ENCODE assay signal across 19 cellular contexts in the genomic region with DNA sequence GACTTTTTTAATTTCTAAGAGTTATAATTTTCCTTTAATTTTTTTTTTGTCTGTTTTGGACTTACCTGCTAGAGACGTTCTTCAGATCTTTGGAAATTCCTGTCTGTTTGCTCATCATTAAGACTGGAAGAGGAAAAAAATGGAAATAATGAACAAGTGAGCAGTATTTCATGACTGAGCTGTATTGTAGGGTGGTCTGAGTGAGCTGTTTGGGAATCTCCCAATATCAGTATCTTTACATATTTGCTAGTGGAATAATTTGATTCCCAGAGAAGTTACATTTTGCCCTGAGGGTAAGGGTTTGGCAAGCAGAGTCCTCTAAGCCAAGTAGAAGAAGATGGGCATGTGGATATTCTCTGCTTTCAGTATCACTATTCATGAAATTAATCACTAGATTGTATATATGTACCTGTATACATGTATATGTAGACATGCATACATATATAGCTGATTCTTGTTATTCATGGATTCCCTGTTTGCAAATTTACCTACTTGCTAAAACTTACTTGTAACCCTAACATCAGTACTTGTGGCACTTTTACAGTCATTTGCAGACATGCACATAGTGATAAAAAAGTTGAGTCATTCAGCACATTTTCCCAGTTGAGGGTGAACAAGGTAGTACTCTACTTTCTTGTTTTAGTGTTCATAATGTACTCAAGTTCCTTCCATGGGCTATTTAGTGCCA. TPM values are rescaled to one million over a fixed set of nuclear protein-coding genes. Genes with fewer than 3 reads are reported as not detected.
A peak's percentile ranks its signal among the peaks of the same experiment; 100 is the strongest.
DNase-seq lines count a peak whose midpoint lies in the region; ATAC-seq and TF ChIP-seq lines count a peak whose summit lies in the region.
"Had no signal": no experiment of that assay in that cellular context is flagged by ENCODE, and none has a peak within 500 bp of the region (broad histone marks: within the 10 kb centered on the region; RNA-seq: fewer than 3 reads in every experiment).

No MANE protein-coding gene starts in this region.

- intact Hi-C loops in activated CD8-positive, alpha-beta T cell treated with anti-CD3 and anti-CD28 coated beads for 36 hours (cut with micrococcal nuclease), result no loop called here
- intact Hi-C loops in sciatic nerve (cut with DNase I), result no loop called here

- TF ChIP-seq POLR2A in erythroblast (IDR thresholded peaks at IDR 0.05; ENCODE audit: low read length), result no peak

- peaks cover 4% of the 10 kb centered on the region for H3K36me3 Mint-ChIP-seq in activated CD8-positive, alpha-beta T cell treated with anti-CD3 and anti-CD28 coated beads for 36 hours (ENCODE audit: low read depth)
- peaks cover 2% of the 10 kb centered on the region for H3K36me3 Mint-ChIP-seq in activated CD8-positive, alpha-beta T cell treated with anti-CD3 and anti-CD28 coated beads, Interleukin-2, amount 10 ng/mL, durations not matched to agents 7 days and 5 days (ENCODE audit: low read depth)

- H3K4me1 ChIP-seq in foreskin keratinocyte, result peaks cover 10% of the 10 kb centered on the region
- H3K4me1 ChIP-seq: BE2C, Caco-2 had no signal

- H3K27me3 Mint-ChIP-seq in activated CD8-positive, alpha-beta T cell treated with anti-CD3 and anti-CD28 coated beads for 36 hours, result no peaks in the 10 kb centered on the region
- H3K27me3 Mint-ChIP-seq in activated CD8-positive, alpha-beta T cell treated with anti-CD3 and anti-CD28 coated beads, Interleukin-2, amount 10 ng/mL, durations not matched to agents 7 days and 5 days (ENCODE audit: low read depth), result no peaks in the 10 kb centered on the region
- H3K27me3 Mint-ChIP-seq: CD4-positive, alpha-beta T cell had no signal

- H3K4me3 Mint-ChIP-seq in activated CD8-positive, alpha-beta T cell treated with anti-CD3 and anti-CD28 coated beads for 36 hours, result no peak overlapping the region
- H3K4me3 Mint-ChIP-seq in activated CD8-positive, alpha-beta T cell treated with anti-CD3 and anti-CD28 coated beads, Interleukin-2, amount 10 ng/mL, durations not matched to agents 7 days and 5 days, result no peak overlapping the region
- H3K4me3 Mint-ChIP-seq: CD4-positive, alpha-beta T cell had no signal

- peak; percentile 42 for ATAC-seq in activated CD8-positive, alpha-beta T cell treated with anti-CD3 and anti-CD28 coated beads for 36 hours
- ATAC-seq in activated CD8-positive, alpha-beta T cell treated with anti-CD3 and anti-CD28 coated beads, Interleukin-2, amount 10 ng/mL, durations not matched to agents 7 days and 5 days, result no peak
- ATAC-seq in HG02973 (IDR thresholded peaks at IDR 0.05; ENCODE audit: unreplicated experiment) (peak; percentile 54), foreskin keratinocyte (peak; percentile 64), sciatic nerve (no peak)
- ATAC-seq: HCT116, Right ventricle myocardium inferior had no signal

- no peak overlapping the region for H3K27ac Mint-ChIP-seq in activated CD8-positive, alpha-beta T cell treated with anti-CD3 and anti-CD28 coated beads for 36 hours
- no peak overlapping the region for H3K27ac Mint-ChIP-seq in activated CD8-positive, alpha-beta T cell treated with anti-CD3 and anti-CD28 coated beads, Interleukin-2, amount 10 ng/mL, durations not matched to agents 7 days and 5 days
- H3K27ac Mint-ChIP-seq: CD4-positive, alpha-beta T cell had no signal

- 0 out of 2 replicates have a peak overlapping the region, but pooled peaks have one; percentile 12 for H3K27ac ChIP-seq in 22Rv1
- no peak overlapping the region for H3K27ac ChIP-seq in foreskin keratinocyte

- TF ChIP-seq CTCF in activated CD8-positive, alpha-beta T cell treated with anti-CD3 and anti-CD28 coated beads for 36 hours (IDR thresholded peaks at IDR 0.05), result no peak
- TF ChIP-seq CTCF in 22Rv1 (IDR thresholded peaks at IDR 0.05), result no peak
- no peak for TF ChIP-seq CTCF in foreskin keratinocyte (conservative IDR thresholded peaks at IDR 0.05)

- peaks cover 14% of the 10 kb centered on the region for H3K9me3 Mint-ChIP-seq in activated CD8-positive, alpha-beta T cell treated with anti-CD3 and anti-CD28 coated beads for 36 hours
- H3K9me3 Mint-ChIP-seq in activated CD8-positive, alpha-beta T cell treated with anti-CD3 and anti-CD28 coated beads, Interleukin-2, amount 10 ng/mL, durations not matched to agents 7 days and 5 days (ENCODE audit: insufficient read depth), result no peaks in the 10 kb centered on the region

- H3K27me3 ChIP-seq in foreskin keratinocyte, result no peaks in the 10 kb centered on the region
- H3K27me3 ChIP-seq: BE2C had no signal

- DNase-seq in activated CD8-positive, alpha-beta T cell treated with anti-CD3 and anti-CD28 coated beads for 36 hours, result no peak
- DNase-seq in activated CD8-positive, alpha-beta T cell treated with anti-CD3 and anti-CD28 coated beads, Interleukin-2, amount 10 ng/mL, durations not matched to agents 7 days and 5 days, result no peak
- DNase-seq in foreskin keratinocyte, result peak in 1 of 2 donors; percentile 56
- DNase-seq in erythroblast (lab: John Stamatoyannopoulos, UW), result no peak
- no peak for DNase-seq in sciatic nerve (ENCODE audit: low spot score)
- DNase-seq: BE2C; Caco-2; CD4-positive, alpha-beta T cell; GOT3; Kasumi-1; NCI-H1105; NCI-H2081; NCI-H2171 treated with DMSO at 0.1 percent for 48 hours; NCI-H446 treated with DMSO at 0.1 percent for 48 hours; NK-92 treated with Interleukin-12 subunit alpha and Interleukin-12 subunit beta, amount 100 ng/mL, for 24 hours had no signal

- CTCF ChIA-PET in activated CD8-positive, alpha-beta T cell treated with anti-CD3 and anti-CD28 coated beads for 36 hours (lab: Charles Lee), result no interaction called here
- CTCF ChIA-PET in activated CD8-positive, alpha-beta T cell treated with anti-CD3 and anti-CD28 coated beads, Interleukin-2, amount 10 ng/mL, durations not matched to agents 7 days and 5 days (lab: Charles Lee), result interaction anchor here (1.0 kb wide), 1 partner anchor 63 kb away, joined by 3 read pairs; no protein-coding TSS in a partner anchor

- H3K4me1 Mint-ChIP-seq in activated CD8-positive, alpha-beta T cell treated with anti-CD3 and anti-CD28 coated beads for 36 hours (ENCODE audit: low read depth), result peaks cover 3% of the 10 kb centered on the region
- peaks cover 7% of the 10 kb centered on the region for H3K4me1 Mint-ChIP-seq in activated CD8-positive, alpha-beta T cell treated with anti-CD3 and anti-CD28 coated beads, Interleukin-2, amount 10 ng/mL, durations not matched to agents 7 days and 5 days (ENCODE audit: low read depth)

- POLR2A ChIA-PET in activated CD8-positive, alpha-beta T cell treated with anti-CD3 and anti-CD28 coated beads for 36 hours (lab: Charles Lee), result no interaction called here
- POLR2A ChIA-PET in activated CD8-positive, alpha-beta T cell treated with anti-CD3 and anti-CD28 coated beads, Interleukin-2, amount 10 ng/mL, durations not matched to agents 7 days and 5 days (lab: Charles Lee), result no interaction called here

RNA-seq across cellular contexts. Expression of gene ZC2HC1B, which starts 13.5 kb away (rescaled TPM):
- not detected for total RNA-seq in activated CD8-positive, alpha-beta T cell treated with anti-CD3 and anti-CD28 coated beads for 36 hours
- not detected for total RNA-seq in activated CD8-positive, alpha-beta T cell treated with anti-CD3 and anti-CD28 coated beads, Interleukin-2, amount 10 ng/mL, durations not matched to agents 7 days and 5 days
- not detected in 2 replicates for total RNA-seq in foreskin keratinocyte
- not detected in 2 replicates for polyA plus RNA-seq in foreskin keratinocyte
- not detected for total RNA-seq in sciatic nerve
- total RNA-seq: Caco-2; CD4-positive, alpha-beta T cell; Right ventricle myocardium inferior had no signal

RNA-seq across cellular contexts. Expression of gene LTV1, which starts 34.6 kb away (rescaled TPM):
- total RNA-seq in activated CD8-positive, alpha-beta T cell treated with anti-CD3 and anti-CD28 coated beads for 36 hours, result 10 to 100 TPM; 30.9 to 31.6 TPM
- total RNA-seq in activated CD8-positive, alpha-beta T cell treated with anti-CD3 and anti-CD28 coated beads, Interleukin-2, amount 10 ng/mL, durations not matched to agents 7 days and 5 days, result 10 to 100 TPM; 25.5 to 26.8 TPM
- total RNA-seq in foreskin keratinocyte (37.0 and 45.4 TPM in 2 replicates), sciatic nerve (22.4 TPM)
- polyA plus RNA-seq in foreskin keratinocyte, result 25.7 and 35.7 TPM in 2 replicates

Comparison
In these comparisons a context has a peak if more than half of its experiments do, and no peak if none do; other contexts are left out.
1. ATAC-seq: peak in activated CD8-positive, alpha-beta T cell treated with anti-CD3 and anti-CD28 coated beads for 36 hours (single experiment), HG02973 (single experiment) and foreskin keratinocyte (single experiment); none in activated CD8-positive, alpha-beta T cell treated with anti-CD3 and anti-CD28 coated beads, Interleukin-2, amount 10 ng/mL, durations not matched to agents 7 days and 5 days (single experiment) and sciatic nerve (single experiment).